Comparison of ENCODE assay signal across 31 cellular contexts in genomic region chr7:91126762-91127161, GRCh38.
DNase-seq lines count a peak whose midpoint lies in the region; ATAC-seq, FAIRE-seq and TF ChIP-seq lines count a peak whose summit lies in the region.
"Had no signal": no experiment of that assay in that cellular context is flagged by ENCODE, and none has a peak within 500 bp of the region (broad histone marks: within the 10 kb centered on the region; RNA-seq: fewer than 3 reads in every experiment).

No MANE protein-coding gene starts in this region.

- no peaks in the 10 kb centered on the region for H3K9me3 Mint-ChIP-seq in progenitor cell of endocrine pancreas (ENCODE audit: low read depth)
- H3K9me3 Mint-ChIP-seq: activated naive CD8-positive, alpha-beta T cell treated with anti-CD3 and anti-CD28 coated beads, Interleukin-2, amount 10 ng/mL, durations not matched to agents 7 days and 5 days had no signal

- TF ChIP-seq EP300 in H1 (IDR thresholded peaks at IDR 0.05; ENCODE audit: borderline replicate concordance in 1 of 2, low read depth in 2 of 2, low read length in 2 of 2), result no peak

- H3K36me3 ChIP-seq in H7 (replicated peaks; ENCODE audit: control insufficient read depth, insufficient read depth, low read length) (no peaks in the 10 kb centered on the region), H1 (ENCODE audit: control insufficient read depth in 2 of 4, insufficient read depth in 4 of 4, low read length in 3 of 4) (no peaks in the 10 kb centered on the region), neuronal stem cell (replicated peaks in 1 of 2; ENCODE audit: control insufficient read depth in 2 of 2, insufficient read depth in 2 of 2, low read length in 2 of 2) (no peaks in the 10 kb centered on the region)
- H3K36me3 ChIP-seq: BE2C, HAP-1, suprapubic skin had no signal

- DNase-seq in H7 (peak; percentile 1), NCI-H69 (lab: John Stamatoyannopoulos, UW) (peak; percentile 63), H1 (ENCODE audit: low read depth in 1 of 2, low spot score in 2 of 2) (no peak), neuronal stem cell (ENCODE audit: low spot score) (peak; percentile 89), Kasumi-1 (lab: John Stamatoyannopoulos, UW) (no peak), T-helper 2 cell (no peak), progenitor cell of endocrine pancreas (ENCODE audit: low spot score, unreplicated experiment) (no peak)
- DNase-seq: activated CD4-positive, CD25-positive, alpha-beta regulatory T cell treated with anti-CD3 and anti-CD28 coated beads, Interleukin-2, amount 50 U/mL, for 72 hours; activated CD8-positive, alpha-beta T cell treated with anti-CD3 and anti-CD28 coated beads, Interleukin-2, amount 10 ng/mL, durations not matched to agents 7 days and 5 days; activated effector memory CD4-positive, alpha-beta T cell treated with Interleukin-2 at 50 U/mL for 16 hours; activated naive CD8-positive, alpha-beta T cell treated with anti-CD3 and anti-CD28 coated beads, Interleukin-2, amount 10 ng/mL, durations not matched to agents 7 days and 5 days; activated T-cell treated with anti-CD3 and anti-CD28 coated beads for 4 hours; BE2C; COR-L47; DND-41; effector memory CD4-positive, alpha-beta T cell; foreskin melanocyte; NCI-H187 treated with DMSO at 0.1 percent for 48 hours; NCI-H446; PC-9; SHP77; small intestine; T1000 had no signal

- H3K27ac Mint-ChIP-seq in progenitor cell of endocrine pancreas, result no peak overlapping the region
- H3K27ac Mint-ChIP-seq: activated CD8-positive, alpha-beta T cell treated with anti-CD3 and anti-CD28 coated beads, Interleukin-2, amount 10 ng/mL, durations not matched to agents 7 days and 5 days; activated naive CD8-positive, alpha-beta T cell treated with anti-CD3 and anti-CD28 coated beads, Interleukin-2, amount 10 ng/mL, durations not matched to agents 7 days and 5 days; natural killer cell treated with Interleukin-12 subunit alpha and Interleukin-12 subunit beta and Interleukin-15 and Interleukin-18, amount 100 ng/mL, for 72 hours; stimulated activated effector memory CD8-positive, alpha-beta T cell treated with anti-CD3 and anti-CD28 coated beads, Interleukin-12 subunit alpha, Interleukin-12 subunit beta, amount 100 ng/mL, for 72 hours had no signal

- H2BK20ac ChIP-seq in H1 (ENCODE audit: low read length), result no peak overlapping the region

- no peaks in the 10 kb centered on the region for H4K20me1 ChIP-seq in H1 (replicated peaks in 1 of 2; ENCODE audit: control insufficient read depth in 1 of 2, insufficient read depth in 2 of 2, low read length in 2 of 2)

- H3K4me3 ChIP-seq in H7 (ENCODE audit: insufficient read depth, low read depth, low read length), result no peak overlapping the region
- no peak overlapping the region for H3K4me3 ChIP-seq in H1 (ENCODE audit: extremely low read depth in 1 of 4, insufficient read depth in 2 of 4, low read depth in 3 of 4, low read length in 4 of 4)
- H3K4me3 ChIP-seq in neuronal stem cell (ENCODE audit: low read length in 2 of 2), result peak overlapping the region in 1 of 2 donors; percentile 6
- H3K4me3 ChIP-seq: GM12878, HAP-1, hepatocyte, PC-9, suprapubic skin had no signal

- H4K8ac ChIP-seq in H1 (ENCODE audit: extremely low read depth, insufficient read depth, low read length), result no peak overlapping the region
- H4K8ac ChIP-seq in neuronal stem cell (ENCODE audit: low read depth, low read length), result no peak overlapping the region

- H3K14ac ChIP-seq in H1 (ENCODE audit: insufficient read length) (no peak overlapping the region), neuronal stem cell (ENCODE audit: low read length) (no peak overlapping the region)

- H2AK5ac ChIP-seq in H1 (ENCODE audit: low read depth, low read length) (no peak overlapping the region), neuronal stem cell (ENCODE audit: low read depth, low read length) (no peak overlapping the region)

- no peak overlapping the region for H3K4me3 Mint-ChIP-seq in progenitor cell of endocrine pancreas (ENCODE audit: low read depth)
- H3K4me3 Mint-ChIP-seq: activated CD8-positive, alpha-beta T cell treated with anti-CD3 and anti-CD28 coated beads, Interleukin-2, amount 10 ng/mL, durations not matched to agents 7 days and 5 days; activated naive CD8-positive, alpha-beta T cell treated with anti-CD3 and anti-CD28 coated beads, Interleukin-2, amount 10 ng/mL, durations not matched to agents 7 days and 5 days; natural killer cell treated with Interleukin-12 subunit alpha and Interleukin-12 subunit beta and Interleukin-15 and Interleukin-18, amount 100 ng/mL, for 72 hours; stimulated activated effector memory CD8-positive, alpha-beta T cell treated with anti-CD3 and anti-CD28 coated beads, Interleukin-12 subunit alpha, Interleukin-12 subunit beta, amount 100 ng/mL, for 72 hours had no signal

- H3K23ac ChIP-seq in H1 (ENCODE audit: insufficient read length) (no peak overlapping the region), neuronal stem cell (ENCODE audit: low read depth, low read length, poor library complexity) (no peak overlapping the region)

- H2AFZ ChIP-seq in H1 (ENCODE audit: low read length), result no peak overlapping the region
- no peak overlapping the region for H2AFZ ChIP-seq in neuronal stem cell (ENCODE audit: low read length)
- H2AFZ ChIP-seq: hepatocyte, PC-9 had no signal

- TF ChIP-seq POLR2A in H1 (IDR thresholded peaks at IDR 0.05; ENCODE audit: control extremely low read depth in 1 of 2, low read depth in 2 of 2, low read length in 2 of 2), result no peak

- TF ChIP-seq RAD21 in H1 (IDR thresholded peaks at IDR 0.05 in 1 of 2, conservative IDR thresholded peaks at IDR 0.05 in 1 of 2; ENCODE audit: low read depth in 2 of 2, low read length in 2 of 2), result peak in 1 of 2 experiments; percentile 21; a peak in 1 of 4 replicates

- H3K56ac ChIP-seq in H1 (replicated peaks; ENCODE audit: insufficient read length, low read depth, low read length), result no peak overlapping the region

- H3K9ac ChIP-seq in H1 (replicated peaks in 1 of 4; ENCODE audit: extremely low read depth in 1 of 4, low read depth in 3 of 4, low read length in 3 of 4) (no peak overlapping the region), neuronal stem cell (ENCODE audit: low read depth, low read length, poor library complexity) (no peak overlapping the region)

- no peak for TF ChIP-seq CTCF in H1 (IDR thresholded peaks at IDR 0.05; ENCODE audit: control extremely low read depth in 1 of 3, insufficient read depth in 1 of 3, low read depth in 1 of 3, low read length in 3 of 3)
- no peak for TF ChIP-seq CTCF in progenitor cell of endocrine pancreas (IDR thresholded peaks at IDR 0.05; ENCODE audit: unreplicated experiment)

- H2BK12ac ChIP-seq in H1 (ENCODE audit: low read depth, low read length), result no peak overlapping the region
- H2BK12ac ChIP-seq in neuronal stem cell (ENCODE audit: low read length), result no peak overlapping the region

- peaks cover 4% of the 10 kb centered on the region for H3K4me1 Mint-ChIP-seq in progenitor cell of endocrine pancreas (ENCODE audit: low read depth)
- H3K4me1 Mint-ChIP-seq: activated naive CD8-positive, alpha-beta T cell treated with anti-CD3 and anti-CD28 coated beads, Interleukin-2, amount 10 ng/mL, durations not matched to agents 7 days and 5 days; stimulated activated effector memory CD8-positive, alpha-beta T cell treated with anti-CD3 and anti-CD28 coated beads, Interleukin-12 subunit alpha, Interleukin-12 subunit beta, amount 100 ng/mL, for 72 hours had no signal

- no peaks in the 10 kb centered on the region for H3K27me3 Mint-ChIP-seq in progenitor cell of endocrine pancreas
- H3K27me3 Mint-ChIP-seq: activated naive CD8-positive, alpha-beta T cell treated with anti-CD3 and anti-CD28 coated beads, Interleukin-2, amount 10 ng/mL, durations not matched to agents 7 days and 5 days; natural killer cell treated with Interleukin-12 subunit alpha and Interleukin-12 subunit beta and Interleukin-15 and Interleukin-18, amount 100 ng/mL, for 72 hours had no signal

- FAIRE-seq in H1 (lab: Jason Lieb, UNC), result peak; percentile 78
- FAIRE-seq: GM12878, keratinocyte, small intestine had no signal

- POLR2A ChIA-PET in H1 (lab: Charles Lee; ENCODE audit: partially characterized antibody), result no interaction called here

- H2BK15ac ChIP-seq in H1 (ENCODE audit: low read length) (no peak overlapping the region), neuronal stem cell (ENCODE audit: low read length) (no peak overlapping the region)

- peaks cover 0 to 6% (median 1%) of the 10 kb centered on the region in 4 experiments; a peak in 3 of 7 replicates for H3K4me1 ChIP-seq in H1 (replicated peaks in 1 of 4; ENCODE audit: control insufficient read depth in 3 of 4, insufficient read depth in 4 of 4, low read length in 3 of 4)
- H3K4me1 ChIP-seq in neuronal stem cell (ENCODE audit: control insufficient read depth in 2 of 2, insufficient read depth in 1 of 2, low read depth in 1 of 2, low read length in 2 of 2), result peaks cover 7 to 52% of the 10 kb centered on the region in 2 donors
- H3K4me1 ChIP-seq: BE2C, suprapubic skin had no signal

- H3K27me3 ChIP-seq in H7 (ENCODE audit: control insufficient read depth, insufficient read depth, low read length), result no peaks in the 10 kb centered on the region
- no peaks in the 10 kb centered on the region for H3K27me3 ChIP-seq in H1 (replicated peaks in 1 of 4; ENCODE audit: control insufficient read depth in 3 of 4, extremely low read depth in 1 of 4, insufficient read depth in 3 of 4, low read length in 3 of 4)
- H3K27me3 ChIP-seq in neuronal stem cell (ENCODE audit: control insufficient read depth in 3 of 3, insufficient read depth in 3 of 3, low read depth in 1 of 3, low read length in 3 of 3), result no peaks in the 10 kb centered on the region
- H3K27me3 ChIP-seq: BE2C, hepatocyte, suprapubic skin had no signal

- H2BK120ac ChIP-seq in H1 (replicated peaks; ENCODE audit: low read depth, low read length), result no peak overlapping the region
- H2BK120ac ChIP-seq in neuronal stem cell (ENCODE audit: low read depth, low read length), result no peak overlapping the region

- H3K9me3 ChIP-seq in H1 (ENCODE audit: insufficient read depth in 2 of 2, low read depth in 1 of 2, low read length in 1 of 2) (no peaks in the 10 kb centered on the region), neuronal stem cell (replicated peaks in 1 of 2; ENCODE audit: control insufficient read depth in 2 of 2, insufficient read depth in 1 of 2, low read depth in 1 of 2, low read length in 2 of 2) (peaks cover 0 to 18% of the 10 kb centered on the region in 2 donors)
- H3K9me3 ChIP-seq: BE2C, HAP-1, suprapubic skin had no signal

- H3K79me2 ChIP-seq in H1 (ENCODE audit: control insufficient read depth in 1 of 2, insufficient read depth in 2 of 2, low read length in 2 of 2), result no peaks in the 10 kb centered on the region
- H3K79me2 ChIP-seq: hepatocyte had no signal

- H3K27ac ChIP-seq in H1 (ENCODE audit: low read depth, low read length), result no peak overlapping the region
- H3K27ac ChIP-seq in neuronal stem cell (replicated peaks; ENCODE audit: low read length), result peak overlapping the region; percentile 90
- H3K27ac ChIP-seq: hepatocyte, PC-9, suprapubic skin had no signal

- CTCF ChIA-PET in H1 (lab: Charles Lee; ENCODE audit: partially characterized antibody), result interaction anchor here (0.5 to 2.1 kb wide), 6 partner anchors 10 to 723 kb away, joined by 3 to 6 read pairs (median 4); no protein-coding TSS in a partner anchor

- H3K36me3 Mint-ChIP-seq in progenitor cell of endocrine pancreas (ENCODE audit: insufficient read depth), result peaks cover 12% of the 10 kb centered on the region
- H3K36me3 Mint-ChIP-seq: activated naive CD8-positive, alpha-beta T cell treated with anti-CD3 and anti-CD28 coated beads, Interleukin-2, amount 10 ng/mL, durations not matched to agents 7 days and 5 days; natural killer cell treated with Interleukin-12 subunit alpha and Interleukin-12 subunit beta and Interleukin-15 and Interleukin-18, amount 100 ng/mL, for 72 hours; stimulated activated effector memory CD8-positive, alpha-beta T cell treated with anti-CD3 and anti-CD28 coated beads, Interleukin-12 subunit alpha, Interleukin-12 subunit beta, amount 100 ng/mL, for 72 hours had no signal

- no peak overlapping the region for H3K4ac ChIP-seq in H1 (replicated peaks; ENCODE audit: insufficient read length, low read depth, low read length)
- H3K4ac ChIP-seq in neuronal stem cell (ENCODE audit: low read length), result no peak overlapping the region

- H3K18ac ChIP-seq in H1 (ENCODE audit: extremely low read depth, low read length) (no peak overlapping the region), neuronal stem cell (ENCODE audit: low read length) (no peak overlapping the region)

- no peak for ATAC-seq in GM18907 (IDR thresholded peaks at IDR 0.05; ENCODE audit: unreplicated experiment)
- ATAC-seq: activated CD8-positive, alpha-beta T cell treated with anti-CD3 and anti-CD28 coated beads, Interleukin-2, amount 10 ng/mL, durations not matched to agents 7 days and 5 days; GM12878; natural killer cell treated with Interleukin-12 subunit alpha and Interleukin-12 subunit beta and Interleukin-15 and Interleukin-18, amount 100 ng/mL, for 72 hours; stimulated activated effector memory CD8-positive, alpha-beta T cell treated with anti-CD3 and anti-CD28 coated beads, Interleukin-12 subunit alpha, Interleukin-12 subunit beta, amount 100 ng/mL, for 72 hours had no signal

- 45% methylated on average over 8 of the region's 8 CpGs; no CpG with 5 or more reads in 1 of the 2 experiments for WGBS in H1 (ENCODE audit: extremely low coverage in 1 of 2, insufficient coverage in 1 of 2, insufficient read length in 1 of 2, insufficient replicate concordance in 2 of 2, low coverage in 1 of 2, low lambda C conversion rate in 2 of 2, missing lambda C conversion rate in 1 of 2), 2 experiments
- WGBS in neuronal stem cell (ENCODE audit: extremely low coverage in 2 of 2, insufficient read length in 2 of 2, insufficient replicate concordance in 1 of 2), 2 donors, result no CpG with 5 or more reads among the region's 8 CpGs

- H2BK5ac ChIP-seq in H1 (ENCODE audit: low read depth, low read length), result no peak overlapping the region
- no peak overlapping the region for H2BK5ac ChIP-seq in neuronal stem cell (ENCODE audit: low read length)

- H4K5ac ChIP-seq in H1 (ENCODE audit: insufficient read length, low read depth, low read length), result no peak overlapping the region

- peak overlapping the region in 1 of 2 experiments; percentile 19; a peak in 1 of 4 replicates for H3K4me2 ChIP-seq in H1 (ENCODE audit: insufficient read depth in 1 of 2, low read depth in 2 of 2, low read length in 2 of 2)
- no peak overlapping the region for H3K4me2 ChIP-seq in neuronal stem cell (ENCODE audit: insufficient read depth, low read length, poor library complexity, severe bottlenecking)
- H3K4me2 ChIP-seq: PC-9 had no signal

- no peaks in the 10 kb centered on the region for H3K79me1 ChIP-seq in H1 (ENCODE audit: low read depth, low read length)
- H3K79me1 ChIP-seq in neuronal stem cell (ENCODE audit: low read depth, low read length), result no peaks in the 10 kb centered on the region

- no peaks in the 10 kb centered on the region; the same call in 1 of the 2 replicates for H3K23me2 ChIP-seq in H1 (ENCODE audit: low read depth, low read length)

- no peak overlapping the region for H4K91ac ChIP-seq in H1 (replicated peaks; ENCODE audit: insufficient read length, low read length)
- H4K91ac ChIP-seq in neuronal stem cell (ENCODE audit: low read depth, low read length, poor library complexity), result no peak overlapping the region

Comparison
In these comparisons a context has a peak if more than half of its experiments do, and no peak if none do; other contexts are left out.
1. DNase-seq: peak in H7 (single experiment), NCI-H69 (single experiment) and neuronal stem cell (single experiment); none in H1 (0 of 2), Kasumi-1 (0 of 2), T-helper 2 cell (0 of 5) and progenitor cell of endocrine pancreas (single experiment).